ENCODE assay signal across 28 cellular contexts in the genomic region with DNA sequence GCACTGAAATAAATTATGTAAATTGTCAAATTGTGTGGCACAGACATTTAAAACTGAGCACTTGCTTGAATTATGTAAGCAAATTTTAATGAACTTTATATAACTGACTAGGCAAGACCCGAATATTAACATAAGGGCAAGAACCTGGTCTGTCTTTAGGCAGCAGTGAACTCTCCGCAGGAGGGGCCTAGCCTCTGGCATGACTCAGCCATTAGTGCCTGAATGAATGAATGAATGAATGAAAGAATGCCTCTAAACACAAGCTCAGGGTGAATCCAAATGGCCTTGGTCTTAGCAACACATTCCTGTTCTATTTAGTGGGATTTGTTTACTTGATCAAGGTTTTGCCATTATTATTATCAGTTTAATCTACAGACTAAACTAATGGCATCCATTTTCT.
"Had no signal": no experiment of that assay in that cellular context is flagged by ENCODE, and none has a peak within 500 bp of the region (broad histone marks: within the 10 kb centered on the region; RNA-seq: fewer than 3 reads in every experiment).

No MANE protein-coding gene starts in this region.

- H3K27ac ChIP-seq: neutrophil, pancreas, prostate gland, right lobe of liver, sigmoid colon, suprapubic skin, testis, tibial artery, transverse colon, upper lobe of right lung, uterus had no signal

- H3K9me3 ChIP-seq: neutrophil, pancreas, prostate gland, right lobe of liver, sigmoid colon, suprapubic skin, testis, tibial artery, transverse colon, upper lobe of right lung, uterus had no signal

- H3K27ac Mint-ChIP-seq: naive thymus-derived CD8-positive, alpha-beta T cell; natural killer cell treated with Interleukin-12 subunit alpha and Interleukin-12 subunit beta and Interleukin-15 and Interleukin-18, amount 100 ng/mL, for 72 hours; nephron progenitor cell; stimulated activated effector memory CD8-positive, alpha-beta T cell treated with anti-CD3 and anti-CD28 coated beads, Interleukin-12 subunit alpha, Interleukin-12 subunit beta, amount 100 ng/mL, for 72 hours; stimulated activated naive B cell treated with anti-CD40 and anti-IgM and Interleukin-4, amounts not matched to agents 10 μg/mL and 1 μg/mL and 100 μg/mL, for 72 hours; stimulated activated naive CD8-positive, alpha-beta T cell treated with anti-CD3 and anti-CD28 coated beads, Interleukin-15, amount 100 ng/mL, for 72 hours; type B pancreatic cell had no signal

- H3K4me3 ChIP-seq: pancreas, prostate gland, right lobe of liver, sigmoid colon, suprapubic skin, testis, tibial artery, transverse colon, upper lobe of right lung, uterus had no signal

- H3K36me3 Mint-ChIP-seq: naive thymus-derived CD8-positive, alpha-beta T cell; natural killer cell treated with Interleukin-12 subunit alpha and Interleukin-12 subunit beta and Interleukin-15 and Interleukin-18, amount 100 ng/mL, for 72 hours; stimulated activated effector memory CD8-positive, alpha-beta T cell treated with anti-CD3 and anti-CD28 coated beads, Interleukin-12 subunit alpha, Interleukin-12 subunit beta, amount 100 ng/mL, for 72 hours; stimulated activated naive B cell treated with anti-CD40 and anti-IgM and Interleukin-4, amounts not matched to agents 10 μg/mL and 1 μg/mL and 100 μg/mL, for 72 hours; type B pancreatic cell had no signal

- DNase-seq: naive thymus-derived CD8-positive, alpha-beta T cell; nephron progenitor cell; nucleus accumbens; pancreas; right cardiac atrium; right lobe of liver; sigmoid colon; small intestine; stimulated activated CD4-positive, alpha-beta T cell treated with anti-CD3 and anti-CD28 coated beads, Interleukin-15, amount 100 ng/mL, for 24 hours; stimulated activated CD4-positive, alpha-beta T cell treated with anti-CD3 and anti-CD28 coated beads, Interleukin-2, amount 100 ng/mL, for 24 hours; stimulated activated CD4-positive, alpha-beta T cell treated with anti-CD3 and anti-CD28 coated beads, Interleukin-2, amount 100 ng/mL, for 48 hours; stimulated activated CD4-positive, alpha-beta T cell treated with anti-CD3 and anti-CD28 coated beads, Interleukin-4, amount 100 ng/mL, for 24 hours; stimulated activated naive B cell treated with anti-CD40 and anti-IgM and Interleukin-4, amounts not matched to agents 10 μg/mL and 1 μg/mL and 100 μg/mL, for 72 hours; stimulated activated naive CD8-positive, alpha-beta T cell treated with anti-CD3 and anti-CD28 coated beads, Interleukin-15, amount 100 ng/mL, for 72 hours; stimulated activated naive CD8-positive, alpha-beta T cell treated with anti-CD3 and anti-CD28 coated beads, Interleukin-15, Interleukin-2, amounts not matched to agents 100 U/mL and 50 U/mL, for 24 hours; substantia nigra; testis; tibial artery; transverse colon; upper lobe of right lung; uterus had no signal

- H3K4me3 Mint-ChIP-seq: naive thymus-derived CD8-positive, alpha-beta T cell; natural killer cell treated with Interleukin-12 subunit alpha and Interleukin-12 subunit beta and Interleukin-15 and Interleukin-18, amount 100 ng/mL, for 72 hours; nephron progenitor cell; neural crest cell; stimulated activated effector memory CD8-positive, alpha-beta T cell treated with anti-CD3 and anti-CD28 coated beads, Interleukin-12 subunit alpha, Interleukin-12 subunit beta, amount 100 ng/mL, for 72 hours; stimulated activated naive B cell treated with anti-CD40 and anti-IgM and Interleukin-4, amounts not matched to agents 10 μg/mL and 1 μg/mL and 100 μg/mL, for 72 hours; stimulated activated naive CD8-positive, alpha-beta T cell treated with anti-CD3 and anti-CD28 coated beads, Interleukin-15, amount 100 ng/mL, for 72 hours; type B pancreatic cell had no signal

- H3K36me3 ChIP-seq: neutrophil, pancreas, prostate gland, right lobe of liver, sigmoid colon, suprapubic skin, tibial artery, transverse colon, upper lobe of right lung, uterus had no signal

- ATAC-seq: naive thymus-derived CD8-positive, alpha-beta T cell; natural killer cell treated with Interleukin-12 subunit alpha and Interleukin-12 subunit beta and Interleukin-15 and Interleukin-18, amount 100 ng/mL, for 72 hours; pancreas; right cardiac atrium; right lobe of liver; stimulated activated effector memory CD8-positive, alpha-beta T cell treated with anti-CD3 and anti-CD28 coated beads, Interleukin-12 subunit alpha, Interleukin-12 subunit beta, amount 100 ng/mL, for 72 hours; stimulated activated naive B cell treated with anti-CD40 and anti-IgM and Interleukin-4, amounts not matched to agents 10 μg/mL and 1 μg/mL and 100 μg/mL, for 72 hours; stimulated activated naive CD8-positive, alpha-beta T cell treated with anti-CD3 and anti-CD28 coated beads, Interleukin-15, amount 100 ng/mL, for 72 hours; stimulated activated naive CD8-positive, alpha-beta T cell treated with anti-CD3 and anti-CD28 coated beads, Interleukin-15, Interleukin-2, amounts not matched to agents 100 U/mL and 50 U/mL, for 24 hours; upper lobe of right lung had no signal

- H3K27me3 ChIP-seq: neutrophil, pancreas, right lobe of liver, sigmoid colon, suprapubic skin, testis, transverse colon, upper lobe of right lung, uterus had no signal

- H3K4me1 Mint-ChIP-seq: naive thymus-derived CD8-positive, alpha-beta T cell; stimulated activated effector memory CD8-positive, alpha-beta T cell treated with anti-CD3 and anti-CD28 coated beads, Interleukin-12 subunit alpha, Interleukin-12 subunit beta, amount 100 ng/mL, for 72 hours; stimulated activated naive B cell treated with anti-CD40 and anti-IgM and Interleukin-4, amounts not matched to agents 10 μg/mL and 1 μg/mL and 100 μg/mL, for 72 hours; stimulated activated naive CD8-positive, alpha-beta T cell treated with anti-CD3 and anti-CD28 coated beads, Interleukin-15, amount 100 ng/mL, for 72 hours had no signal

- FAIRE-seq: pancreas, small intestine had no signal

- H3K4me1 ChIP-seq: pancreas, prostate gland, right lobe of liver, sigmoid colon, suprapubic skin, testis, tibial artery, transverse colon, upper lobe of right lung, uterus had no signal

- H3K27me3 Mint-ChIP-seq: stimulated activated naive B cell treated with anti-CD40 and anti-IgM and Interleukin-4, amounts not matched to agents 10 μg/mL and 1 μg/mL and 100 μg/mL, for 72 hours; stimulated activated naive CD8-positive, alpha-beta T cell treated with anti-CD3 and anti-CD28 coated beads, Interleukin-15, amount 100 ng/mL, for 72 hours had no signal

- H3K9me3 Mint-ChIP-seq: natural killer cell treated with Interleukin-12 subunit alpha and Interleukin-12 subunit beta and Interleukin-15 and Interleukin-18, amount 100 ng/mL, for 72 hours; nephron progenitor cell; neural crest cell; stimulated activated naive B cell treated with anti-CD40 and anti-IgM and Interleukin-4, amounts not matched to agents 10 μg/mL and 1 μg/mL and 100 μg/mL, for 72 hours; stimulated activated naive CD8-positive, alpha-beta T cell treated with anti-CD3 and anti-CD28 coated beads, Interleukin-15, amount 100 ng/mL, for 72 hours; type B pancreatic cell had no signal
